In the genomic region with DNA sequence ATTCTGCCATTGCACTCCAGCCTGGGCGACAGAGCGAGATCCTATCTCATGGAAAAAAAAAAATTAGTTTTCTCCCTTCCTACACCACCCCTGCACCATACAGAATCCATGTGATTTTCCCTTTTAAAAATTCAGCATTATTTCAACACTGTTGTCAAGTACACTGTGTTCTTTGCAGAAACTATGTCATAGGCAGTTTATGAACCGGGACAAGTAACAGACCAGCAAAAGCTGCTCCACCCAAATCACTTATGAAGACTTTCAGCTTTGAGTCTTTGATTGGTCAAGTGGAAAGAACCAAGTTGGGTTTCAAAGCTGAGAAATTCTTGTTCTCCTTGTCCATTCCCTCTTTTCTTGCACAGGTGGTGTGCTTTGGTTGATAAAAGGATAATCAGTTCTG, we compare ENCODE assay signal across 27 cellular contexts.
DNase-seq lines count a peak whose midpoint lies in the region; ATAC-seq and TF ChIP-seq lines count a peak whose summit lies in the region.
"Had no signal": no experiment of that assay in that cellular context is flagged by ENCODE, and none has a peak within 500 bp of the region (broad histone marks: within the 10 kb centered on the region; RNA-seq: fewer than 3 reads in every experiment).

No MANE protein-coding gene starts in this region.

- H2BK15ac ChIP-seq in mesenchymal stem cell (ENCODE audit: low read depth, poor library complexity, severe bottlenecking): no peak overlapping the region

- H2BK120ac ChIP-seq in mesenchymal stem cell (ENCODE audit: low read depth, low read length): no peak overlapping the region

- no peak overlapping the region for H2BK5ac ChIP-seq in mesenchymal stem cell (ENCODE audit: low read depth, low read length, poor library complexity, severe bottlenecking)

- no peak overlapping the region for H3K23ac ChIP-seq in mesenchymal stem cell (ENCODE audit: low read length in 2 of 2)

- H3K9me3 ChIP-seq in mesenchymal stem cell (ENCODE audit: control insufficient read depth, low read length): no peaks in the 10 kb centered on the region
- H3K9me3 ChIP-seq: upper lobe of left lung had no signal

- H3K4me2 ChIP-seq in mesenchymal stem cell (ENCODE audit: low read length, poor library complexity, severe bottlenecking): no peak overlapping the region

- peaks cover 1% of the 10 kb centered on the region for H3K4me1 ChIP-seq in mesenchymal stem cell (ENCODE audit: control insufficient read depth, insufficient read depth, low read depth, low read length)
- H3K4me1 ChIP-seq: parathyroid adenoma, upper lobe of left lung had no signal

- no peak for TF ChIP-seq CTCF in fibroblast of mammary gland (conservative IDR thresholded peaks at IDR 0.05; ENCODE audit: control insufficient read depth, insufficient read depth, low read depth, low read length)

- POLR2A ChIA-PET in activated CD4-positive, alpha-beta T cell treated with anti-CD3 and anti-CD28 coated beads for 36 hours (lab: Charles Lee): no interaction called here

- H3K27ac Mint-ChIP-seq in activated CD4-positive, alpha-beta T cell treated with anti-CD3 and anti-CD28 coated beads for 36 hours: peak overlapping the region; percentile 84
- H3K27ac Mint-ChIP-seq: B cell, memory B cell had no signal

- no peaks in the 10 kb centered on the region for H3K79me1 ChIP-seq in mesenchymal stem cell (replicated peaks; ENCODE audit: low read length, poor library complexity, severe bottlenecking)

- H3K36me3 ChIP-seq in mesenchymal stem cell (ENCODE audit: control insufficient read depth in 1 of 2, insufficient read depth in 2 of 2, low read depth in 1 of 2, low read length in 2 of 2): no peaks in the 10 kb centered on the region
- H3K36me3 ChIP-seq: upper lobe of left lung had no signal

- H3K18ac ChIP-seq in mesenchymal stem cell (ENCODE audit: low read depth in 1 of 2, low read length in 2 of 2): no peak overlapping the region

- H3K4me3 ChIP-seq in fibroblast of mammary gland (ENCODE audit: control insufficient read depth, low read depth, low read length) (no peak overlapping the region), mesenchymal stem cell (ENCODE audit: insufficient read depth in 1 of 2, low read depth in 1 of 2, low read length in 2 of 2) (no peak overlapping the region)
- H3K4me3 ChIP-seq: upper lobe of left lung had no signal

- H3K4ac ChIP-seq in mesenchymal stem cell (ENCODE audit: low read depth in 1 of 2, low read length in 2 of 2): no peak overlapping the region

- H2BK12ac ChIP-seq in mesenchymal stem cell (ENCODE audit: low read length in 2 of 2): no peak overlapping the region

- no peaks in the 10 kb centered on the region for H3K27me3 ChIP-seq in mesenchymal stem cell (ENCODE audit: control insufficient read depth in 1 of 2, insufficient read depth in 1 of 2, low read length in 2 of 2)
- H3K27me3 ChIP-seq: upper lobe of left lung had no signal

- H2AK5ac ChIP-seq in mesenchymal stem cell (ENCODE audit: low read length, severe bottlenecking): no peak overlapping the region

- no peak overlapping the region for H3K27ac ChIP-seq in mesenchymal stem cell (ENCODE audit: low read length, poor library complexity, severe bottlenecking)
- H3K27ac ChIP-seq: 22Rv1, parathyroid adenoma, upper lobe of left lung had no signal

- H3K9ac ChIP-seq in mesenchymal stem cell (ENCODE audit: low read length): peak overlapping the region; percentile 16
- H3K9ac ChIP-seq: parathyroid adenoma had no signal

- no peaks in the 10 kb centered on the region for H3K36me3 Mint-ChIP-seq in activated CD4-positive, alpha-beta T cell treated with anti-CD3 and anti-CD28 coated beads for 36 hours (ENCODE audit: low read depth)
- H3K36me3 Mint-ChIP-seq: memory B cell had no signal

- H3K14ac ChIP-seq in mesenchymal stem cell (ENCODE audit: low read length in 2 of 2): no peak overlapping the region

- 76% methylated on average over 2 of the region's 3 CpGs for WGBS in mesenchymal stem cell

- intact Hi-C loops in activated CD4-positive, alpha-beta T cell treated with anti-CD3 and anti-CD28 coated beads for 36 hours (cut with DNase I, micrococcal nuclease): loop anchor here (1.0 to 2.0 kb wide), 5 partner anchors 23 to 173 kb away; partner anchors contain the start of gene CDC7 (in 1 of the 2)

- H4K8ac ChIP-seq in mesenchymal stem cell (ENCODE audit: low read length): no peak overlapping the region

- no peak for ATAC-seq in activated CD4-positive, alpha-beta T cell treated with anti-CD3 and anti-CD28 coated beads for 36 hours
- no peak for ATAC-seq in GM19455 (IDR thresholded peaks at IDR 0.05; ENCODE audit: unreplicated experiment)
- ATAC-seq: effector memory CD8-positive, alpha-beta T cell had no signal

- H3K4me1 Mint-ChIP-seq in activated CD4-positive, alpha-beta T cell treated with anti-CD3 and anti-CD28 coated beads for 36 hours: peaks cover 34% of the 10 kb centered on the region
- H3K4me1 Mint-ChIP-seq: B cell, memory B cell had no signal

- peaks cover 2% of the 10 kb centered on the region for H3K9me3 Mint-ChIP-seq in activated CD4-positive, alpha-beta T cell treated with anti-CD3 and anti-CD28 coated beads for 36 hours (ENCODE audit: low read depth)
- H3K9me3 Mint-ChIP-seq: effector memory CD8-positive, alpha-beta T cell; memory B cell had no signal

- CTCF ChIA-PET in activated CD4-positive, alpha-beta T cell treated with anti-CD3 and anti-CD28 coated beads for 36 hours (lab: Charles Lee): no interaction called here

- no peak overlapping the region for H3K4me3 Mint-ChIP-seq in activated CD4-positive, alpha-beta T cell treated with anti-CD3 and anti-CD28 coated beads for 36 hours
- H3K4me3 Mint-ChIP-seq: activated CD8-positive, alpha-beta memory T cell treated with anti-CD3 and anti-CD28 coated beads, Interleukin-2, amount 10 ng/mL, durations not matched to agents 7 days and 5 days; B cell; effector memory CD8-positive, alpha-beta T cell; memory B cell had no signal

- DNase-seq in activated CD4-positive, alpha-beta T cell treated with anti-CD3 and anti-CD28 coated beads for 36 hours: no peak
- no peak for DNase-seq in activated CD4-positive, alpha-beta T cell treated with anti-CD3 and anti-CD28 coated beads, Interleukin-2, amount 50 U/mL, for 48 hours
- DNase-seq in LHCN-M2 (ENCODE audit: low read depth) (peak; percentile 22), fibroblast of mammary gland (ENCODE audit: low read depth) (peak; percentile 82), mesenchymal stem cell (peak; percentile 29), DMS153 treated with DMSO at 0.1 percent for 48 hours (lab: John Stamatoyannopoulos, UW; ENCODE audit: unreplicated experiment) (no peak), NCI-H82 (lab: John Stamatoyannopoulos, UW) (no peak)
- DNase-seq: activated CD4-positive, CD25-positive, alpha-beta regulatory T cell treated with anti-CD3 and anti-CD28 coated beads, Interleukin-2, amount 50 U/mL, for 72 hours; activated CD8-positive, alpha-beta memory T cell treated with anti-CD3 and anti-CD28 coated beads, Interleukin-2, amount 10 ng/mL, durations not matched to agents 7 days and 5 days; activated gamma-delta T cell; aorta; DMS79 treated with DMSO at 0.1 percent for 48 hours; effector memory CD8-positive, alpha-beta T cell; H7; hypothalamus; islet precursor cell; MV-4-11; NCI-H1694; OCI-M1; SIG-M5; stimulated activated naive CD4-positive, alpha-beta T cell treated with Interleukin-2 at 50 U/mL for 16 hours; upper lobe of left lung had no signal

- no peak overlapping the region for H2AFZ ChIP-seq in mesenchymal stem cell (ENCODE audit: low read depth, low read length)
- H2AFZ ChIP-seq: parathyroid adenoma had no signal

- no peak overlapping the region for H4K91ac ChIP-seq in mesenchymal stem cell (ENCODE audit: low read length)

- H3K27me3 Mint-ChIP-seq in activated CD4-positive, alpha-beta T cell treated with anti-CD3 and anti-CD28 coated beads for 36 hours: no peaks in the 10 kb centered on the region
- H3K27me3 Mint-ChIP-seq: activated CD8-positive, alpha-beta memory T cell treated with anti-CD3 and anti-CD28 coated beads, Interleukin-2, amount 10 ng/mL, durations not matched to agents 7 days and 5 days; effector memory CD8-positive, alpha-beta T cell had no signal

Comparison
In these comparisons a context has a peak if more than half of its experiments do, and no peak if none do; other contexts are left out.
1. DNase-seq: peak in LHCN-M2 (single experiment), fibroblast of mammary gland (single experiment) and mesenchymal stem cell (single experiment); none in activated CD4-positive, alpha-beta T cell treated with anti-CD3 and anti-CD28 coated beads for 36 hours (single experiment), activated CD4-positive, alpha-beta T cell treated with anti-CD3 and anti-CD28 coated beads, Interleukin-2, amount 50 U/mL, for 48 hours (0 of 2), DMS153 treated with DMSO at 0.1 percent for 48 hours (single experiment) and NCI-H82 (single experiment).